In genomic region chr15:100844778-100845177, GRCh38 we compare ENCODE assay signal across 24 cellular contexts. TPM values are rescaled to one million over a fixed set of nuclear protein-coding genes. Genes with fewer than 3 reads are reported as not detected.
"Had no signal": no experiment of that assay in that cellular context is flagged by ENCODE, and none has a peak within 500 bp of the region (broad histone marks: within the 10 kb centered on the region; RNA-seq: fewer than 3 reads in every experiment).

No MANE protein-coding gene starts in this region.

- DNase-seq: hypothalamus; immature natural killer cell; kidney; left colon; left lung; lower lobe of right lung; mammary epithelial cell; mesenchymal stem cell; naive thymus-derived CD8-positive, alpha-beta T cell; nucleus accumbens; right lobe of liver; stimulated activated CD4-positive, alpha-beta T cell treated with anti-CD3 and anti-CD28 coated beads, Interleukin-1b, Interleukin-23, amount 100 ng/mL, for 48 hours; stimulated activated CD4-positive, alpha-beta T cell treated with anti-CD3 and anti-CD28 coated beads, Interleukin-2, amount 100 ng/mL, for 48 hours; stimulated activated naive B cell treated with anti-CD40 and anti-IgM and Interleukin-4, amounts not matched to agents 10 μg/mL and 1 μg/mL and 100 μg/mL, for 72 hours; stimulated activated naive CD8-positive, alpha-beta T cell treated with anti-CD3 and anti-CD28 coated beads, Interleukin-15, Interleukin-2, amounts not matched to agents 100 U/mL and 50 U/mL, for 24 hours; stomach; testis; thyroid gland; transverse colon; uterus had no signal

- ATAC-seq: left colon; left lung; lower lobe of right lung; naive thymus-derived CD8-positive, alpha-beta T cell; right lobe of liver; stimulated activated naive B cell treated with anti-CD40 and anti-IgM and Interleukin-4, amounts not matched to agents 10 μg/mL and 1 μg/mL and 100 μg/mL, for 72 hours; stimulated activated naive CD8-positive, alpha-beta T cell treated with anti-CD3 and anti-CD28 coated beads, Interleukin-15, Interleukin-2, amounts not matched to agents 100 U/mL and 50 U/mL, for 24 hours had no signal

- H3K27me3 ChIP-seq: right atrium auricular region, testis, thyroid gland, transverse colon, uterus had no signal

- H3K36me3 ChIP-seq: left lung, lower lobe of right lung, right atrium auricular region, right lobe of liver, stomach, thyroid gland, transverse colon, uterus had no signal

- H3K4me3 ChIP-seq: left lung, lower lobe of right lung, right atrium auricular region, right lobe of liver, smooth muscle cell, stomach, testis, thyroid gland, transverse colon, uterus had no signal

- H3K4me2 ChIP-seq: smooth muscle cell had no signal

- H3K27ac Mint-ChIP-seq: immature natural killer cell; naive thymus-derived CD8-positive, alpha-beta T cell; progenitor cell of endocrine pancreas; stimulated activated naive B cell treated with anti-CD40 and anti-IgM and Interleukin-4, amounts not matched to agents 10 μg/mL and 1 μg/mL and 100 μg/mL, for 72 hours had no signal

- FAIRE-seq: islet of Langerhans, kidney had no signal

- H3K36me3 Mint-ChIP-seq: stimulated activated naive B cell treated with anti-CD40 and anti-IgM and Interleukin-4, amounts not matched to agents 10 μg/mL and 1 μg/mL and 100 μg/mL, for 72 hours had no signal

- H3K9me3 ChIP-seq: left lung, lower lobe of right lung, right atrium auricular region, right lobe of liver, stomach, testis, thyroid gland, transverse colon, uterus had no signal

- H3K4me1 ChIP-seq: lower lobe of right lung, right atrium auricular region, right lobe of liver, thyroid gland, uterus had no signal

- H3K27ac ChIP-seq: left lung, lower lobe of right lung, right atrium auricular region, right lobe of liver, stomach, testis, thyroid gland, transverse colon, uterus had no signal

- H3K9me3 Mint-ChIP-seq: immature natural killer cell; stimulated activated naive B cell treated with anti-CD40 and anti-IgM and Interleukin-4, amounts not matched to agents 10 μg/mL and 1 μg/mL and 100 μg/mL, for 72 hours had no signal

- H3K4me3 Mint-ChIP-seq: immature natural killer cell; naive thymus-derived CD8-positive, alpha-beta T cell; stimulated activated naive B cell treated with anti-CD40 and anti-IgM and Interleukin-4, amounts not matched to agents 10 μg/mL and 1 μg/mL and 100 μg/mL, for 72 hours had no signal

RNA-seq across cellular contexts. Expression of gene ALDH1A3, which starts 34.9 kb away (rescaled TPM):
- total RNA-seq: naive thymus-derived CD8-positive, alpha-beta T cell had no signal
- polyA plus RNA-seq: immature natural killer cell; naive thymus-derived CD8-positive, alpha-beta T cell had no signal
